ENCODE assay signal across 21 cellular contexts in genomic region chr2:21396252-21396651, GRCh38.
DNase-seq lines count a peak whose midpoint lies in the region; ATAC-seq and TF ChIP-seq lines count a peak whose summit lies in the region.
"Had no signal": no experiment of that assay in that cellular context is flagged by ENCODE, and none has a peak within 500 bp of the region (broad histone marks: within the 10 kb centered on the region; RNA-seq: fewer than 3 reads in every experiment).

No MANE protein-coding gene starts in this region.

- no peaks in the 10 kb centered on the region for H3K4me1 ChIP-seq in body of pancreas
- H3K4me1 ChIP-seq in lower lobe of right lung = no peaks in the 10 kb centered on the region
- H3K4me1 ChIP-seq in adrenal gland (replicated peaks in 1 of 2) = no peaks in the 10 kb centered on the region
- H3K4me1 ChIP-seq: BE2C had no signal

- H3K4me3 ChIP-seq in body of pancreas (no peak overlapping the region), lower lobe of right lung (no peak overlapping the region), adrenal gland (no peak overlapping the region)

- H3K27ac ChIP-seq in body of pancreas (peak overlapping the region in 2 of 4 donors; percentile 44 to 64), lower lobe of right lung (no peak overlapping the region), adrenal gland (no peak overlapping the region)

- H3K27me3 ChIP-seq in body of pancreas = no peaks in the 10 kb centered on the region
- no peaks in the 10 kb centered on the region for H3K27me3 ChIP-seq in lower lobe of right lung (ENCODE audit: low read depth)
- H3K27me3 ChIP-seq in adrenal gland = no peaks in the 10 kb centered on the region
- H3K27me3 ChIP-seq: BE2C had no signal

- no peaks in the 10 kb centered on the region for H3K9me3 ChIP-seq in body of pancreas
- H3K9me3 ChIP-seq in lower lobe of right lung = no peaks in the 10 kb centered on the region
- no peaks in the 10 kb centered on the region for H3K9me3 ChIP-seq in adrenal gland (replicated peaks in 1 of 3)
- H3K9me3 ChIP-seq: BE2C had no signal

- intact Hi-C loops in body of pancreas (cut with DNase I) = no loop called here
- intact Hi-C loops in lower lobe of right lung (cut with DNase I) = no loop called here
- intact Hi-C loops in adrenal gland (cut with DNase I) = no loop called here

- TF ChIP-seq POLR2A in body of pancreas (IDR thresholded peaks at IDR 0.05) = no peak
- TF ChIP-seq POLR2A in adrenal gland (IDR thresholded peaks at IDR 0.05) = no peak

- no peak for TF ChIP-seq CTCF in body of pancreas (IDR thresholded peaks at IDR 0.05)
- TF ChIP-seq CTCF in lower lobe of right lung (IDR thresholded peaks at IDR 0.05) = no peak
- no peak for TF ChIP-seq CTCF in adrenal gland (IDR thresholded peaks at IDR 0.05)

- H3K36me3 ChIP-seq in body of pancreas (replicated peaks in 1 of 2; ENCODE audit: insufficient read depth in 1 of 2, low read depth in 2 of 2) (no peaks in the 10 kb centered on the region), lower lobe of right lung (no peaks in the 10 kb centered on the region), adrenal gland (replicated peaks in 1 of 2) (no peaks in the 10 kb centered on the region)
- H3K36me3 ChIP-seq: BE2C had no signal

- 41 to 44% methylated on average over 2 of the region's 2 CpGs for WGBS in body of pancreas, 2 donors
- 81 to 94% (median 84%) methylated on average over 2 of the region's 2 CpGs for WGBS in adrenal gland, 4 donors

- ATAC-seq in body of pancreas = peak; percentile 86
- ATAC-seq in lower lobe of right lung = peak; percentile 37 to 42
- ATAC-seq in HG02885 (IDR thresholded peaks at IDR 0.05; ENCODE audit: poor library complexity, unreplicated experiment) = no peak
- ATAC-seq: Panc1, SK-N-SH treated with all-trans-retinoic acid at 6 μM for 48 hours had no signal

- DNase-seq in body of pancreas = peak in 3 of 4 donors; percentile 6 to 44 (median 22)
- peak; percentile 21 for DNase-seq in iris pigment epithelial cell (ENCODE audit: low read depth)
- no peak for DNase-seq in lower lobe of right lung
- DNase-seq in HuH-7 (ENCODE audit: low spot score) = no peak
- DNase-seq in adrenal gland = no peak
- no peak for DNase-seq in ureter (ENCODE audit: low spot score)
- DNase-seq: BE2C, DMS53, GDM1, GOT3, HCEC 1CT, MM.1S, NCI-H1048, NCI-H1436 treated with DMSO at 0.1 percent for 48 hours, NCI-H1930, NCI-H2227 treated with DMSO at 0.1 percent for 48 hours, NCI-H524 treated with DMSO at 0.1 percent for 48 hours, NCI-H82 had no signal

Comparison
In these comparisons a context has a peak if more than half of its experiments do, and no peak if none do; other contexts are left out.
1. DNase-seq: peak in body of pancreas (3 of 4) and iris pigment epithelial cell (single experiment); none in lower lobe of right lung (single experiment), HuH-7 (single experiment), adrenal gland (0 of 7) and ureter (single experiment).